8 cellular contexts compared by ENCODE assay signal in genomic region chr3:52536369-52537164, GRCh38. TPM values are rescaled to one million over a fixed set of nuclear protein-coding genes. Genes with fewer than 3 reads are reported as not detected.
A peak's percentile ranks its signal among the peaks of the same experiment; 100 is the strongest.
DNase-seq lines count a peak whose midpoint lies in the region; ATAC-seq and TF ChIP-seq lines count a peak whose summit lies in the region.

A gene with protein sequence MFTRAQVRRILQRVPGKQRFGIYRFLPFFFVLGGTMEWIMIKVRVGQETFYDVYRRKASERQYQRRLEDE (plus strand): TSS chr3:52536605. CDS start chr3:52536756, 151 bp downstream.

- peak in 1 of 4 donors; percentile 69 for TF ChIP-seq EP300 in upper lobe of left lung (IDR thresholded peaks at IDR 0.05)

- intact Hi-C loops in heart right ventricle (cut with DNase I) (loop anchor here in 7 of 10 donors (2.0 to 5.0 kb wide), 4 partner anchors 44 to 66 kb away; no protein-coding TSS in a partner anchor), posterior cingulate gyrus (cut with DNase I) (loop anchor here (2.0 kb wide), 3 partner anchors 60 to 148 kb away; partner anchors contain the start of gene PBRM1)

- TF ChIP-seq CTCF in heart right ventricle (IDR thresholded peaks at IDR 0.05) (peak in 1 of 9 donors; percentile 25), upper lobe of left lung (IDR thresholded peaks at IDR 0.05) (peak in 1 of 6 experiments; percentile 5)

- H3K27me3 ChIP-seq in heart right ventricle = no peaks in the 10 kb centered on the region
- H3K27me3 ChIP-seq in upper lobe of left lung = no peaks in the 10 kb centered on the region

- peak within 1 kb of the TSS; percentile 46 to 93 (median 71) for H3K4me3 ChIP-seq in heart right ventricle
- peak within 1 kb of the TSS; percentile 74 to 84 (median 76) for H3K4me3 ChIP-seq in upper lobe of left lung

- H3K9me3 ChIP-seq in heart right ventricle = no peaks in the 10 kb centered on the region
- H3K9me3 ChIP-seq in upper lobe of left lung = no peaks in the 10 kb centered on the region

- peak; percentile 80 for ATAC-seq in HG02884 (IDR thresholded peaks at IDR 0.05; ENCODE audit: unreplicated experiment)
- peak; percentile 90 to 96 (median 95) for ATAC-seq in heart right ventricle
- peak; percentile 95 to 97 for ATAC-seq in upper lobe of left lung (ENCODE audit: low FRiP score in 2 of 2)

- H3K36me3 ChIP-seq in heart right ventricle = peaks cover 0 to 25% (median 0%) of the 10 kb centered on the region in 9 donors
- peaks cover 0 to 9% (median 3%) of the 10 kb centered on the region in 4 donors for H3K36me3 ChIP-seq in upper lobe of left lung

- 0% methylated on average over 65 of the region's 65 CpGs for WGBS in heart right ventricle, 2 donors
- WGBS in upper lobe of left lung, 2 donors = 1 to 3% methylated on average over 12 to 37 of the region's 65 CpGs

- peak; percentile 99 for TF ChIP-seq POLR2A in GM15510 (IDR thresholded peaks at IDR 0.05; ENCODE audit: borderline replicate concordance, extremely low read depth, insufficient read length)
- peak in 3 of 4 donors; percentile 94 to 99 (median 97) for TF ChIP-seq POLR2A in upper lobe of left lung (IDR thresholded peaks at IDR 0.05)

- H3K4me1 ChIP-seq in heart right ventricle (peaks cover 24 to 88% (median 61%) of the 10 kb centered on the region in 9 donors), upper lobe of left lung (peaks cover 52 to 79% (median 67%) of the 10 kb centered on the region in 4 donors)

- peak within 1 kb of the TSS; percentile 82 to 96 (median 92) for H3K27ac ChIP-seq in heart right ventricle
- peak within 1 kb of the TSS; percentile 89 to 90 (median 90) for H3K27ac ChIP-seq in upper lobe of left lung

- DNase-seq in NCI-H146 treated with DMSO at 0.1 percent for 48 hours (lab: John Stamatoyannopoulos, UW; ENCODE audit: unreplicated experiment) (peak; percentile 82), T-helper 1 cell (peak; percentile 94 to 99 (median 95)), amniotic epithelial cell (ENCODE audit: low read depth) (peak; percentile 97), heart right ventricle (peak; percentile 96 to 98), posterior cingulate gyrus (peak; percentile 94 to 100 (median 96)), upper lobe of left lung (peak; percentile 98 to 99)

RNA-seq across cellular contexts. Expression of the gene that starts here (rescaled TPM):
- total RNA-seq in heart right ventricle (10 to 100 TPM; 30.2 to 98.0 (median 66.9) TPM), upper lobe of left lung (10 to 100 TPM in 2 of 6 donors, 1 to 10 TPM in 4; 2.0 to 43.0 (median 3.0) TPM)
- polyA plus RNA-seq in heart right ventricle = 100 to 1,000 TPM in 1 of 2 donors, 10 to 100 TPM in 1; 83.5 to 147 TPM

Comparison
In these comparisons a context has a peak if more than half of its experiments do, and no peak if none do; other contexts are left out.
1. Peak in every context shown above with its lines: DNase-seq, ATAC-seq, H3K4me3 ChIP-seq and H3K27ac ChIP-seq.